Comparison of ENCODE assay signal across 25 cellular contexts in the genomic region with DNA sequence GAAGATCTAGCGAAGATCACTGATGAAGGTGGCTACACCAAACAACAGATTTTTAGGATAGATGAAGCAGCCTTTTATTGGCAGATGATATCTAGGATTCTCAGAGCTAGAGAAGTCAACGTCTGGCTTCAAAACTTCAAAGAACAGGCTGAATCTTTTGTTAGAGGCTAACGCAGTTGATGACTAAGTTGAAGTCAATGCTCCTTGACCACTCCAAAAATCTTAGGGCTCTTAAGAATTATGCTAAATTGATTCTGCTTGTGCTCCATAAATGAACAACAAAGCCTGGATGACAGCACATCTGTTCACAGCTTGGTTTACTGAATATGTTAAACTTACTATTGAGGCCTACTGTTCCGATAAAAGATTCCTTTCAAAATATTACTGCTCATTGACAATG.
"Had no signal": no experiment of that assay in that cellular context is flagged by ENCODE, and none has a peak within 500 bp of the region (broad histone marks: within the 10 kb centered on the region; RNA-seq: fewer than 3 reads in every experiment).

No MANE protein-coding gene starts in this region.

- H3K9ac ChIP-seq: neural progenitor cell, parathyroid adenoma had no signal

- H3K79me2 ChIP-seq: parathyroid adenoma had no signal

- DNase-seq: natural killer cell; occipital lobe; ovary; posterior cingulate gyrus; psoas muscle; right cardiac atrium; small intestine; stimulated activated CD4-positive, alpha-beta T cell treated with anti-CD3 and anti-CD28 coated beads, Interleukin-15, amount 100 ng/mL, for 24 hours; stimulated activated CD4-positive, alpha-beta T cell treated with anti-CD3 and anti-CD28 coated beads, Interleukin-2, amount 100 ng/mL, for 24 hours; stimulated activated CD4-positive, alpha-beta T cell treated with anti-CD3 and anti-CD28 coated beads, Interleukin-2, amount 100 ng/mL, for 48 hours; stimulated activated CD4-positive, alpha-beta T cell treated with anti-CD3 and anti-CD28 coated beads, Interleukin-4, amount 100 ng/mL, for 24 hours; stimulated activated naive B cell treated with anti-CD40 and anti-IgM and Interleukin-4, amounts not matched to agents 10 μg/mL and 1 μg/mL and 100 μg/mL, for 72 hours; stimulated activated naive CD4-positive, alpha-beta T cell treated with Interleukin-2 at 50 U/mL for 16 hours; stomach; thyroid gland; upper lobe of left lung had no signal

- H3K36me3 Mint-ChIP-seq: natural killer cell; neural progenitor cell; stimulated activated effector memory CD8-positive, alpha-beta T cell treated with anti-CD3 and anti-CD28 coated beads, Interleukin-12 subunit alpha, Interleukin-12 subunit beta, amount 100 ng/mL, for 72 hours; stimulated activated naive B cell treated with anti-CD40 and anti-IgM and Interleukin-4, amounts not matched to agents 10 μg/mL and 1 μg/mL and 100 μg/mL, for 72 hours had no signal

- H2AFZ ChIP-seq: neural progenitor cell, parathyroid adenoma had no signal

- H3K4me3 ChIP-seq: neural progenitor cell, ovary, psoas muscle, stomach, thoracic aorta, thyroid gland, tibial nerve, upper lobe of left lung, vagina had no signal

- H3K9me3 ChIP-seq: ovary, psoas muscle, stomach, thoracic aorta, thyroid gland, upper lobe of left lung, vagina had no signal

- FAIRE-seq: small intestine had no signal

- H3K27ac Mint-ChIP-seq: natural killer cell; nephron; neural progenitor cell; progenitor cell of endocrine pancreas; stimulated activated effector memory CD8-positive, alpha-beta T cell treated with anti-CD3 and anti-CD28 coated beads, Interleukin-12 subunit alpha, Interleukin-12 subunit beta, amount 100 ng/mL, for 72 hours; stimulated activated naive B cell treated with anti-CD40 and anti-IgM and Interleukin-4, amounts not matched to agents 10 μg/mL and 1 μg/mL and 100 μg/mL, for 72 hours; stimulated activated naive CD8-positive, alpha-beta T cell treated with anti-CD3 and anti-CD28 coated beads, Interleukin-15, Interleukin-2, amounts not matched to agents 100 ng/mL and 50 ng/mL, for 24 hours had no signal

- H3K4me2 ChIP-seq: neural progenitor cell had no signal

- H3K4me1 ChIP-seq: parathyroid adenoma, psoas muscle, stomach, thyroid gland, tibial nerve, upper lobe of left lung, vagina had no signal

- H3K27ac ChIP-seq: neural progenitor cell, ovary, parathyroid adenoma, psoas muscle, stomach, thoracic aorta, thyroid gland, tibial nerve, upper lobe of left lung, vagina had no signal

- H3K9me3 Mint-ChIP-seq: natural killer cell; nephron; stimulated activated effector memory CD8-positive, alpha-beta T cell treated with anti-CD3 and anti-CD28 coated beads, Interleukin-12 subunit alpha, Interleukin-12 subunit beta, amount 100 ng/mL, for 72 hours; stimulated activated naive CD8-positive, alpha-beta T cell treated with anti-CD3 and anti-CD28 coated beads, Interleukin-15, Interleukin-2, amounts not matched to agents 100 ng/mL and 50 ng/mL, for 24 hours had no signal

- H3K4me1 Mint-ChIP-seq: natural killer cell; stimulated activated effector memory CD8-positive, alpha-beta T cell treated with anti-CD3 and anti-CD28 coated beads, Interleukin-12 subunit alpha, Interleukin-12 subunit beta, amount 100 ng/mL, for 72 hours had no signal

- H3K36me3 ChIP-seq: neural progenitor cell, ovary, stomach, thoracic aorta, thyroid gland, tibial nerve, upper lobe of left lung, vagina had no signal

- H3K4me3 Mint-ChIP-seq: natural killer cell; nephron; neural progenitor cell; stimulated activated effector memory CD8-positive, alpha-beta T cell treated with anti-CD3 and anti-CD28 coated beads, Interleukin-12 subunit alpha, Interleukin-12 subunit beta, amount 100 ng/mL, for 72 hours; stimulated activated naive B cell treated with anti-CD40 and anti-IgM and Interleukin-4, amounts not matched to agents 10 μg/mL and 1 μg/mL and 100 μg/mL, for 72 hours; stimulated activated naive CD8-positive, alpha-beta T cell treated with anti-CD3 and anti-CD28 coated beads, Interleukin-15, Interleukin-2, amounts not matched to agents 100 ng/mL and 50 ng/mL, for 24 hours had no signal

- H3K27me3 ChIP-seq: neural progenitor cell, ovary, thyroid gland, tibial nerve, upper lobe of left lung, vagina had no signal
